Comparison of ENCODE assay signal across 8 cellular contexts in the genomic region with DNA sequence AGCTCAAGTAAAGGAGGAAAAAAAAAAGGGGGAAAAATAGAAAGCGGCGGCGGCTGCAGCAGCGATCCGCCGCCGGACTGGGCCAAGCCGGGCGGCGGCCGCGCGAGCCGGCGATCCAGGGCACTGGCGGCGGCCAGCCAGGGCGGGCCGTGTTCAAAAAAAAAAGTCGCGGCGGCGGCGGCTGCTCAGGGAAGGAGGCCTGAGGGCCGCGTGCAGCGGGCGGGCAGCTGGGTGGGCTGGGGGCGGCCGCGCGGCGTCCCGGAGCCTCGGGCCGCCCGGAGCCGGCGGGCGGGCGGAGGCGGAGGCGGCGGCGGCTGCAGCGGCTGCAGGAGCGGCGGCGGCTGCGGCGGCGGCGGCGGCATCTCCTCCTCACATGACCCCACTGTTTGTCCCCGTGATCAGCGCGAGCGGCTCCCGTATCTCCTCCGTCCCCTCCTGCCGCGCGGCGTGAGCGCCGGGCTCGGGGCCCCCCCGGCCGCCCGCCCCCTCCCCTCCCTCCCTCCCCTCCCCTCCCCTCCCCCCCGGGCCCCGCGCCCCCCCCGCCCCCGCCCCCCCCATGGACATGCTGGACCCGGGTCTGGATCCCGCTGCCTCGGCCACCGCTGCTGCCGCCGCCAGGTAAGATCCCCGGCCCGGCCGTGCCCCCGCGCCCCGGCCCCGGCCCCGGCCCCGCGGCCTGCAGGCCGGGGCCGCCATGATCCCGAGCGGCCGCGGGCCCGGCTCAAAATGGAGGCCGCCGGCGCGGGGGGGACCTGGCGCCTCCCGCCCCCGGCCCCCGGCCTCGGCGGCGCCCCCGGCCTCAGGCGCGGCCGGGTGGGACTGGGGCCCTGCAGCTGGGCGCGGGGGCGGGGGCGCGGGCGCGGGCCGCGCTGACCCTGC. TPM values are rescaled to one million over a fixed set of nuclear protein-coding genes. Genes with fewer than 3 reads are reported as not detected.
A peak's percentile ranks its signal among the peaks of the same experiment; 100 is the strongest.
DNase-seq lines count a peak whose midpoint lies in the region; ATAC-seq and TF ChIP-seq lines count a peak whose summit lies in the region.

Gene USF2 (plus strand): TSS at position 417 of the 879 bp plus-strand sequence. CDS start 140 bp downstream, at position 557.

- peak; percentile 83 for DNase-seq in Ammon's horn (ENCODE audit: low spot score)
- peak; percentile 79 for DNase-seq in GM19238 (ENCODE audit: insufficient read length, low spot score)
- no peak for DNase-seq in NT2/D1 (ENCODE audit: low read depth, low spot score)
- peak; percentile 42 for DNase-seq in activated T-cell treated with anti-CD3 and anti-CD28 coated beads, Interleukin-2, amount 50 U/mL, for 4 hours
- peak; percentile 84 to 86 for DNase-seq in erythroblast (lab: John Stamatoyannopoulos, UW)
- peak; percentile 75 to 91 (median 77) for DNase-seq in mucosa of descending colon
- peak; percentile 78 for DNase-seq in stomach

- intact Hi-C loops in mucosa of descending colon (cut with DNase I, micrococcal nuclease) (no loop called here), stomach (cut with DNase I; ENCODE audit: low total_unique reads) (loop anchor here (10.0 kb wide), 1 partner anchor 124 kb away; the partner anchor contains the start of gene FXYD7)

- H3K27ac ChIP-seq in stomach: peak within 1 kb of the TSS; percentile 93 to 96 (median 95)

- H3K36me3 ChIP-seq in NT2/D1 (ENCODE audit: insufficient read depth, insufficient read length, low read length): peaks cover 59% of the 10 kb centered on the region
- H3K36me3 ChIP-seq in mucosa of descending colon (ENCODE audit: low read depth): peaks cover 5% of the 10 kb centered on the region
- H3K36me3 ChIP-seq in stomach: peaks cover 28 to 62% (median 45%) of the 10 kb centered on the region in 4 donors

- H3K4me1 ChIP-seq in NT2/D1 (ENCODE audit: insufficient read depth, insufficient read length) (peaks cover 9% of the 10 kb centered on the region), mucosa of descending colon (ENCODE audit: low read depth) (peaks cover 20% of the 10 kb centered on the region), stomach (peaks cover 17 to 70% (median 52%) of the 10 kb centered on the region in 4 donors)

- no peaks in the 10 kb centered on the region for H3K27me3 Mint-ChIP-seq in activated T-cell treated with anti-CD3 and anti-CD28 coated beads, Interleukin-2, amount 50 U/mL, for 4 hours (ENCODE audit: low read depth)

- H3K27me3 ChIP-seq in NT2/D1 (ENCODE audit: insufficient read depth, insufficient read length) (no peaks in the 10 kb centered on the region), stomach (no peaks in the 10 kb centered on the region)

- H3K9me3 ChIP-seq in NT2/D1 (ENCODE audit: insufficient read depth, low read length): no peaks in the 10 kb centered on the region
- no peaks in the 10 kb centered on the region for H3K9me3 ChIP-seq in mucosa of descending colon
- no peaks in the 10 kb centered on the region for H3K9me3 ChIP-seq in stomach

- no peak for TF ChIP-seq EP300 in stomach (IDR thresholded peaks at IDR 0.05)

- peak within 1 kb of the TSS; percentile 89 for H3K4me3 Mint-ChIP-seq in activated T-cell treated with anti-CD3 and anti-CD28 coated beads, Interleukin-2, amount 50 U/mL, for 4 hours

- ATAC-seq in HG03571 (IDR thresholded peaks at IDR 0.05; ENCODE audit: unreplicated experiment) (peak; percentile 22), mucosa of descending colon (peak; percentile 27)
- ATAC-seq in activated T-cell treated with anti-CD3 and anti-CD28 coated beads, Interleukin-2, amount 50 U/mL, for 4 hours: peak; percentile 41 to 46

- TF ChIP-seq POLR2A in erythroblast (IDR thresholded peaks at IDR 0.05; ENCODE audit: low read length): no peak
- TF ChIP-seq POLR2A in stomach (IDR thresholded peaks at IDR 0.05): no peak

- H3K9me3 Mint-ChIP-seq in activated T-cell treated with anti-CD3 and anti-CD28 coated beads, Interleukin-2, amount 50 U/mL, for 4 hours: no peaks in the 10 kb centered on the region

- H3K36me3 Mint-ChIP-seq in activated T-cell treated with anti-CD3 and anti-CD28 coated beads, Interleukin-2, amount 50 U/mL, for 4 hours (ENCODE audit: insufficient read depth): peaks cover 25% of the 10 kb centered on the region

- H3K4me3 ChIP-seq in NT2/D1 (ENCODE audit: insufficient read length, low read depth) (peak within 1 kb of the TSS; percentile 66), mucosa of descending colon (peak within 1 kb of the TSS; percentile 63), stomach (peak within 1 kb of the TSS; percentile 66 to 84 (median 75))

- peaks cover 32% of the 10 kb centered on the region for H3K4me1 Mint-ChIP-seq in activated T-cell treated with anti-CD3 and anti-CD28 coated beads, Interleukin-2, amount 50 U/mL, for 4 hours (ENCODE audit: low read depth)

- H3K9ac ChIP-seq in NT2/D1 (ENCODE audit: insufficient read length, low read depth): peak within 1 kb of the TSS; percentile 94

- WGBS in stomach, 5 donors: 0 to 1% (median 0%) methylated on average over 26 to 96 of the region's 122 CpGs

- TF ChIP-seq CTCF in mucosa of descending colon (IDR thresholded peaks at IDR 0.05): no peak
- TF ChIP-seq CTCF in stomach (IDR thresholded peaks at IDR 0.05): no peak

RNA-seq across cellular contexts. Expression of gene USF2, which starts in this region (rescaled TPM):
- 100 to 1,000 TPM; 130 to 145 (median 144) TPM for total RNA-seq in activated T-cell treated with anti-CD3 and anti-CD28 coated beads, Interleukin-2, amount 50 U/mL, for 4 hours
- total RNA-seq in mucosa of descending colon (100 to 1,000 TPM in 2 of 3 donors, 10 to 100 TPM in 1; 94.5 to 131 (median 116) TPM), stomach (100 to 1,000 TPM in 1 of 5 donors, 10 to 100 TPM in 4; 26.8 to 105 (median 71.8) TPM)
- 100 to 1,000 TPM in 1 of 3 donors, 10 to 100 TPM in 2; 83.9 to 109 (median 88.2) TPM for polyA plus RNA-seq in stomach
